ENCODE assay signal across 23 cellular contexts in genomic region chr18:13254971-13255927, GRCh38. TPM values are rescaled to one million over a fixed set of nuclear protein-coding genes. Genes with fewer than 3 reads are reported as not detected.
A peak's percentile ranks its signal among the peaks of the same experiment; 100 is the strongest.
DNase-seq lines count a peak whose midpoint lies in the region; ATAC-seq and TF ChIP-seq lines count a peak whose summit lies in the region.
"Had no signal": no experiment of that assay in that cellular context is flagged by ENCODE, and none has a peak within 500 bp of the region (broad histone marks: within the 10 kb centered on the region; RNA-seq: fewer than 3 reads in every experiment).

No MANE protein-coding gene starts in this region.

- no peaks in the 10 kb centered on the region for H3K4me1 Mint-ChIP-seq in progenitor cell of endocrine pancreas (ENCODE audit: low read depth)
- H3K4me1 Mint-ChIP-seq: activated B cell treated with CpG ODN at 0.5 μM for 24 hours had no signal

- H3K9me3 Mint-ChIP-seq in progenitor cell of endocrine pancreas (ENCODE audit: low read depth): no peaks in the 10 kb centered on the region
- H3K9me3 Mint-ChIP-seq: naive thymus-derived CD4-positive, alpha-beta T cell had no signal

- intact Hi-C loops in cardiac septum (cut with DNase I) (no loop called here), left cardiac atrium (cut with DNase I) (no loop called here), left colon (cut with DNase I, micrococcal nuclease) (no loop called here)

- in situ Hi-C loops in GM13977 (cut with MboI; ENCODE audit: low pct_unique_long_range_greater_than_20kb, low sequenced_read_pairs, unreplicated experiment): no loop called here

- H3K4me3 Mint-ChIP-seq in progenitor cell of endocrine pancreas (ENCODE audit: low read depth): no peak overlapping the region
- H3K4me3 Mint-ChIP-seq: activated B cell treated with CpG ODN at 0.5 μM for 24 hours; naive thymus-derived CD4-positive, alpha-beta T cell had no signal

- ATAC-seq in left cardiac atrium: no peak
- no peak for ATAC-seq in left lobe of liver
- ATAC-seq in left colon: no peak
- ATAC-seq: GM12878; lower lobe of right lung; naive thymus-derived CD4-positive, alpha-beta T cell; stimulated activated naive CD8-positive, alpha-beta T cell treated with anti-CD3 and anti-CD28 coated beads, Interleukin-15, Interleukin-2, amounts not matched to agents 100 U/mL and 50 U/mL, for 24 hours had no signal

- H3K27ac Mint-ChIP-seq in progenitor cell of endocrine pancreas: peak overlapping the region; percentile 10
- H3K27ac Mint-ChIP-seq: activated B cell treated with CpG ODN at 0.5 μM for 24 hours had no signal

- H3K27me3 Mint-ChIP-seq in progenitor cell of endocrine pancreas: peaks cover 13% of the 10 kb centered on the region

- DNase-seq in cardiac septum (ENCODE audit: low spot score) (peak; percentile 71), left cardiac atrium (no peak), left lobe of liver (ENCODE audit: low spot score) (peak; percentile 35), progenitor cell of endocrine pancreas (ENCODE audit: low spot score, unreplicated experiment) (no peak), left colon (no peak), GM13977 (ENCODE audit: low spot score) (no peak), NCI-H1694 (lab: John Stamatoyannopoulos, UW) (no peak)
- DNase-seq: activated B cell treated with CpG ODN at 0.5 μM for 24 hours; activated gamma-delta T cell; caudate nucleus; DMS153; foreskin fibroblast; lower lobe of right lung; naive thymus-derived CD4-positive, alpha-beta T cell; NCI-H1417; NCI-H2029 treated with DMSO at 0.1 percent for 48 hours; NCI-H526 treated with DMSO at 0.1 percent for 48 hours; NK-92 treated with Interleukin-12 subunit alpha and Interleukin-12 subunit beta, amount 100 ng/mL, for 24 hours; retina; small intestine; stimulated activated naive CD8-positive, alpha-beta T cell treated with anti-CD3 and anti-CD28 coated beads, Interleukin-15, Interleukin-2, amounts not matched to agents 100 U/mL and 50 U/mL, for 24 hours; uterus had no signal

- no peaks in the 10 kb centered on the region for H3K36me3 Mint-ChIP-seq in progenitor cell of endocrine pancreas (ENCODE audit: insufficient read depth)

- no peak for TF ChIP-seq CTCF in progenitor cell of endocrine pancreas (IDR thresholded peaks at IDR 0.05; ENCODE audit: unreplicated experiment)
- no peak for TF ChIP-seq CTCF in GM13977 (IDR thresholded peaks at IDR 0.05; ENCODE audit: extremely low read depth, insufficient read depth, missing control alignments)

RNA-seq across cellular contexts. Expression of gene LDLRAD4, which starts 36.7 kb away (rescaled TPM):
- 23.3 TPM for total RNA-seq in cardiac septum
- total RNA-seq in left cardiac atrium: 10 to 100 TPM; 28.9 to 80.2 TPM
- total RNA-seq in left lobe of liver: 41.9 TPM
- 3.4 and 3.8 TPM in 2 replicates for total RNA-seq in progenitor cell of endocrine pancreas
- total RNA-seq in left colon: 10 to 100 TPM; 33.6 to 49.0 TPM

Comparison
In these comparisons a context has a peak if more than half of its experiments do, and no peak if none do; other contexts are left out.
1. DNase-seq: peak in cardiac septum (single experiment) and left lobe of liver (single experiment); none in left cardiac atrium (single experiment), progenitor cell of endocrine pancreas (single experiment), left colon (0 of 2), GM13977 (single experiment) and NCI-H1694 (single experiment).